Comparison of ENCODE assay signal across 8 cellular contexts in genomic region chr2:130332271-130333073, GRCh38. TPM values are rescaled to one million over a fixed set of nuclear protein-coding genes. Genes with fewer than 3 reads are reported as not detected.
DNase-seq lines count a peak whose midpoint lies in the region; ATAC-seq and TF ChIP-seq lines count a peak whose summit lies in the region.

No MANE protein-coding gene starts in this region.

- no peak for TF ChIP-seq POLR2A in esophagus muscularis mucosa (IDR thresholded peaks at IDR 0.05; ENCODE audit: low read depth)
- no peak for TF ChIP-seq POLR2A in stomach (IDR thresholded peaks at IDR 0.05)

- H3K9me3 ChIP-seq in OCI-LY7 (ENCODE audit: low read length) = no peaks in the 10 kb centered on the region
- H3K9me3 ChIP-seq in esophagus muscularis mucosa = no peaks in the 10 kb centered on the region
- no peaks in the 10 kb centered on the region for H3K9me3 ChIP-seq in neural cell (ENCODE audit: low read length)
- H3K9me3 ChIP-seq in stomach = no peaks in the 10 kb centered on the region

- H3K9ac ChIP-seq in neural cell (ENCODE audit: low read length) = no peak overlapping the region

- H3K4me2 ChIP-seq in OCI-LY7 (ENCODE audit: low read length) = no peak overlapping the region
- no peak overlapping the region for H3K4me2 ChIP-seq in neural cell (ENCODE audit: low read length)

- WGBS in esophagus muscularis mucosa = 14% methylated on average over 19 of the region's 29 CpGs
- 19 to 29% (median 21%) methylated on average over 24 to 29 of the region's 29 CpGs for WGBS in stomach, 5 donors

- peak overlapping the region; percentile 57 for H3K4me3 Mint-ChIP-seq in activated T-cell treated with anti-CD3 and anti-CD28 coated beads, Interleukin-2, amount 50 U/mL, for 4 hours

- H3K9me3 Mint-ChIP-seq in activated T-cell treated with anti-CD3 and anti-CD28 coated beads, Interleukin-2, amount 50 U/mL, for 4 hours = no peaks in the 10 kb centered on the region

- in situ Hi-C loops in Caki2 (cut with HindIII; ENCODE audit: low pct_unique_long_range_greater_than_20kb, low sequenced_read_pairs) = no loop called here

- no peaks in the 10 kb centered on the region for H3K36me3 Mint-ChIP-seq in activated T-cell treated with anti-CD3 and anti-CD28 coated beads, Interleukin-2, amount 50 U/mL, for 4 hours (ENCODE audit: insufficient read depth)

- H3K4me3 ChIP-seq in OCI-LY7 (ENCODE audit: low read depth, low read length, poor library complexity, severe bottlenecking) = no peak overlapping the region
- H3K4me3 ChIP-seq in esophagus muscularis mucosa = peak overlapping the region in 3 of 4 donors; percentile 4 to 28 (median 25)
- no peak overlapping the region for H3K4me3 ChIP-seq in neural cell (ENCODE audit: low read length)
- H3K4me3 ChIP-seq in stomach = peak overlapping the region in 3 of 4 donors; percentile 0 to 31 (median 18)

- peak; percentile 56 for DNase-seq in Caki2 (ENCODE audit: low read depth)
- peak; percentile 78 for DNase-seq in OCI-LY7 (ENCODE audit: low spot score)
- peak; percentile 65 for DNase-seq in activated T-cell treated with anti-CD3 and anti-CD28 coated beads, Interleukin-2, amount 50 U/mL, for 4 hours
- DNase-seq in esophagus muscularis mucosa (ENCODE audit: extremely low spot score) = no peak
- peak; percentile 69 for DNase-seq in stomach

- H3K27ac ChIP-seq in OCI-LY7 (ENCODE audit: low read depth, low read length, poor library complexity, severe bottlenecking) = no peak overlapping the region
- H3K27ac ChIP-seq in esophagus muscularis mucosa (replicated peaks in 1 of 4) = no peak overlapping the region
- no peak overlapping the region for H3K27ac ChIP-seq in neural cell (ENCODE audit: low read length)
- no peak overlapping the region for H3K27ac ChIP-seq in stomach

- peaks cover 8% of the 10 kb centered on the region for H3K36me3 ChIP-seq in OCI-LY7 (ENCODE audit: insufficient read depth, low read length)
- no peaks in the 10 kb centered on the region for H3K36me3 ChIP-seq in esophagus muscularis mucosa
- H3K36me3 ChIP-seq in neural cell (ENCODE audit: insufficient read depth, low read length) = no peaks in the 10 kb centered on the region
- no peaks in the 10 kb centered on the region for H3K36me3 ChIP-seq in stomach

- TF ChIP-seq RAD21 in neural cell (conservative IDR thresholded peaks at IDR 0.05) = peak; percentile 88

- H3F3A ChIP-seq in neural cell (ENCODE audit: insufficient read depth, low read length, poor library complexity, severe bottlenecking) = no peaks in the 10 kb centered on the region

- H3K9me2 ChIP-seq in OCI-LY7 (ENCODE audit: insufficient read depth, low read length) (no peaks in the 10 kb centered on the region), neural cell (ENCODE audit: insufficient read depth, low read length) (no peaks in the 10 kb centered on the region)

- peaks cover 36% of the 10 kb centered on the region for H3K27me3 Mint-ChIP-seq in activated T-cell treated with anti-CD3 and anti-CD28 coated beads, Interleukin-2, amount 50 U/mL, for 4 hours (ENCODE audit: low read depth)

- ATAC-seq in GM19351 (IDR thresholded peaks at IDR 0.05; ENCODE audit: unreplicated experiment) = peak; percentile 81
- peak; percentile 81 for ATAC-seq in HG03565 (IDR thresholded peaks at IDR 0.05; ENCODE audit: unreplicated experiment)
- peak; percentile 87 to 90 for ATAC-seq in activated T-cell treated with anti-CD3 and anti-CD28 coated beads, Interleukin-2, amount 50 U/mL, for 4 hours

- intact Hi-C loops in OCI-LY7 (cut with micrococcal nuclease; ENCODE audit: unreplicated experiment) (loop anchor here (2.0 kb wide), 2 partner anchors 152 to 176 kb away; partner anchors contain the start of gene SMPD4), esophagus muscularis mucosa (cut with DNase I) (loop anchor here (2.0 to 10.0 kb wide), 3 partner anchors 150 to 458 kb away; partner anchors contain the start of gene MZT2B), stomach (cut with DNase I; ENCODE audit: low total_unique reads) (loop anchor here (10.0 kb wide), 1 partner anchor 148 kb away; the partner anchor contains the start of genes MZT2B and SMPD4)

- no peaks in the 10 kb centered on the region for H3K79me2 ChIP-seq in OCI-LY7 (ENCODE audit: insufficient read depth, low read depth, low read length)
- H3K79me2 ChIP-seq in neural cell (replicated peaks; ENCODE audit: insufficient read depth, low read length) = no peaks in the 10 kb centered on the region

- peak overlapping the region; percentile 74; the same call in 1 of the 2 replicates for H2AFZ ChIP-seq in OCI-LY7 (ENCODE audit: low read length)
- H2AFZ ChIP-seq in neural cell (ENCODE audit: low read depth, low read length) = no peak overlapping the region

- no peaks in the 10 kb centered on the region for H4K20me1 ChIP-seq in OCI-LY7 (ENCODE audit: insufficient read depth, low read length)
- no peaks in the 10 kb centered on the region for H4K20me1 ChIP-seq in neural cell (ENCODE audit: insufficient read depth)

- TF ChIP-seq EP300 in esophagus muscularis mucosa (IDR thresholded peaks at IDR 0.05) = no peak
- no peak for TF ChIP-seq EP300 in neural cell (conservative IDR thresholded peaks at IDR 0.05; ENCODE audit: poor library complexity, severe bottlenecking)
- TF ChIP-seq EP300 in stomach (IDR thresholded peaks at IDR 0.05) = no peak

- CTCF ChIA-PET in OCI-LY7 (lab: Charles Lee; ENCODE audit: unreplicated experiment) = no interaction called here

- TF ChIP-seq CTCF in OCI-LY7 (conservative IDR thresholded peaks at IDR 0.05; ENCODE audit: low read length) (peak; percentile 98), esophagus muscularis mucosa (IDR thresholded peaks at IDR 0.05) (peak; percentile 84 to 92 (median 86)), neural cell (IDR thresholded peaks at IDR 0.05; ENCODE audit: poor library complexity, severe bottlenecking) (peak; percentile 90), stomach (IDR thresholded peaks at IDR 0.05) (peak in 5 of 7 experiments; percentile 78 to 90 (median 85))

- H3K4me1 ChIP-seq in OCI-LY7 (ENCODE audit: insufficient read depth, low read length, poor library complexity, severe bottlenecking) = no peaks in the 10 kb centered on the region
- peaks cover 3 to 18% (median 12%) of the 10 kb centered on the region in 4 donors for H3K4me1 ChIP-seq in esophagus muscularis mucosa
- H3K4me1 ChIP-seq in stomach = peaks cover 0 to 20% (median 19%) of the 10 kb centered on the region in 4 donors

- POLR2A ChIA-PET in OCI-LY7 (lab: Charles Lee) = interaction anchor here (0.7 to 2.5 kb wide), 2 partner anchors 10 to 1826 kb away, joined by 3 to 13 read pairs; partner anchors contain the start of gene IMP4

- BruUV-seq in OCI-LY7 (replicated peaks; lab: Mats Ljungman, UMichigan) = no TSS peak

- H3K27me3 ChIP-seq in esophagus muscularis mucosa (peaks cover 0 to 30% (median 0%) of the 10 kb centered on the region in 4 donors), neural cell (ENCODE audit: insufficient read depth, low read depth, low read length) (no peaks in the 10 kb centered on the region), stomach (peaks cover 0 to 40% (median 0%) of the 10 kb centered on the region in 3 donors)

- peaks cover 6% of the 10 kb centered on the region for H3K4me1 Mint-ChIP-seq in activated T-cell treated with anti-CD3 and anti-CD28 coated beads, Interleukin-2, amount 50 U/mL, for 4 hours (ENCODE audit: low read depth)

TF ChIP-seq in neural cell, 6 proteins besides CTCF, POLR2A, EP300 and RAD21:
- peak; percentile 82 for TF ChIP-seq SMC3 (conservative IDR thresholded peaks at IDR 0.05; ENCODE audit: poor library complexity)
- no peak for TF ChIP-seq TAF1 (IDR thresholded peaks at IDR 0.05; ENCODE audit: low read depth)

RNA-seq across cellular contexts. Expression of gene IMP4, which starts 10.2 kb away (rescaled TPM):
- 78.6 and 105 TPM in 2 replicates for total RNA-seq in Caki2 (2014; rRNA removed; shearing (Covaris generic); ENCODE audit: low replicate concordance)
- total RNA-seq in OCI-LY7 (2014; rRNA removed; shearing (Covaris generic)) = 265 and 266 TPM in 2 replicates
- 314 and 327 TPM in 2 replicates for total RNA-seq in OCI-LY7 (2022)
- total RNA-seq in activated T-cell treated with anti-CD3 and anti-CD28 coated beads, Interleukin-2, amount 50 U/mL, for 4 hours = 100 to 1,000 TPM; 316 to 326 (median 319) TPM
- total RNA-seq in esophagus muscularis mucosa = 100 to 1,000 TPM in 3 of 4 donors, 10 to 100 TPM in 1; 94.7 to 139 (median 114) TPM
- polyA plus RNA-seq in neural cell = 78.0 and 81.4 TPM in 2 replicates
- polyA minus RNA-seq in neural cell = 49.2 and 51.6 TPM in 2 replicates
- 10 to 100 TPM; 14.2 to 88.7 (median 43.7) TPM for total RNA-seq in stomach
- polyA plus RNA-seq in stomach = 100 to 1,000 TPM in 1 of 3 donors, 10 to 100 TPM in 2; 84.4 to 128 (median 85.5) TPM

RNA-seq across cellular contexts. Expression of gene PTPN18, which starts 23.4 kb away (rescaled TPM):
- total RNA-seq in Caki2 (2014; rRNA removed; shearing (Covaris generic); ENCODE audit: low replicate concordance) = 20.8 and 26.1 TPM in 2 replicates
- total RNA-seq in OCI-LY7 (2014; rRNA removed; shearing (Covaris generic)) = 96.6 and 107 TPM in 2 replicates
- 309 and 363 TPM in 2 replicates for total RNA-seq in OCI-LY7 (2022)
- total RNA-seq in activated T-cell treated with anti-CD3 and anti-CD28 coated beads, Interleukin-2, amount 50 U/mL, for 4 hours = 10 to 100 TPM; 26.6 to 30.4 (median 30.0) TPM
- total RNA-seq in esophagus muscularis mucosa = 10 to 100 TPM; 36.6 to 60.2 (median 50.3) TPM
- polyA plus RNA-seq in neural cell = 4.2 and 13.3 TPM in 2 replicates
- polyA minus RNA-seq in neural cell = 8.5 and 10.8 TPM in 2 replicates
- total RNA-seq in stomach = 100 to 1,000 TPM in 2 of 5 donors, 10 to 100 TPM in 3; 38.6 to 177 (median 92.6) TPM
- 10 to 100 TPM; 37.0 to 54.3 (median 42.8) TPM for polyA plus RNA-seq in stomach

Comparison
In these comparisons a context has a peak if more than half of its experiments do, and no peak if none do; other contexts are left out.
1. H3K4me3 ChIP-seq: peak in esophagus muscularis mucosa (3 of 4) and stomach (3 of 4); none in OCI-LY7 (single experiment) and neural cell (single experiment).
2. Peak in every context shown above with its lines, with median percentiles within 50 percentile points of each other: ATAC-seq and CTCF ChIP-seq.